Comparison of ENCODE assay signal across 12 cellular contexts in the genomic region with DNA sequence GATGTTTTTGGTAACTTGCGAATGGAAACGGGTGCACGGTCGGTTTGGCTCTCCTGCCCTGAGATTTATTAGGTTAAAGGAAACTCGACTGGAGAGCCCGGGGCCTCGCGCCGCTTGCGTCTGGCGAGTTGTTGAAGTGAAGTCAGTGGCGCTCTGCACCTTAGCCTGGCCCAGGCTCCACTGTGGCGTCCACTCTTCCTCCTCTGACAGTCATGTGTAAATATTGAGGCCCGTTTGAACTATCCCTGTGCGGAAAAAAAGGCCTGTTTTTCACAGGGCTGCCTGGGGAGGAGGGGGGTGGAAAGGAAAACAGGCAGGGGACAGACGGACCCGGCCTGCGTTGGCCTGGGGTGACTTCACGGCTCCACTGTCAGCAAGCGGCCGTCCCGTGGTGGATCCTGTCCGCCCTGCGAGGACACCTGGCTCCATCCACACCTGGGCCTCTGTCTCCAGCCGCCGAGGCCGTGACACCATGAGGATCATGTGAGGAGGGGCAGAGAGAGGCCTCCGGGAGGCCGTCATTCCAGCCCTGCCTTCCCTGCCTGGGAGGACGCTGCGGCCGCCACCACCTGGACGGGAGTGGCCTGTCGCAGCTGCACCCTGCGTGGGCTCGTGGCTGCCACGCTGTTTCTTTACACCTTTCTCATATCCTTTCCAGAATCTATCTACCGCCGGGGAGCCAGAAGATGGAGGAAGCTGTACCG. TPM values are rescaled to one million over a fixed set of nuclear protein-coding genes. Genes with fewer than 3 reads are reported as not detected.
DNase-seq lines count a peak whose midpoint lies in the region; ATAC-seq, FAIRE-seq and TF ChIP-seq lines count a peak whose summit lies in the region.
"Had no signal": no experiment of that assay in that cellular context is flagged by ENCODE, and none has a peak within 500 bp of the region (broad histone marks: within the 10 kb centered on the region; RNA-seq: fewer than 3 reads in every experiment).

No MANE protein-coding gene starts in this region.

- H3K4me1 ChIP-seq in GM23248 (ENCODE audit: insufficient read depth) (peaks cover 22% of the 10 kb centered on the region), lower lobe of right lung (peaks cover 42% of the 10 kb centered on the region), spleen (peaks cover 11 to 37% (median 23%) of the 10 kb centered on the region in 6 donors), Karpas-422 (ENCODE audit: low read length) (no peaks in the 10 kb centered on the region)

- ATAC-seq in lower lobe of right lung: no peak
- ATAC-seq: activated CD8-positive, alpha-beta T cell treated with anti-CD3 and anti-CD28 coated beads for 36 hours; left colon had no signal

- no peaks in the 10 kb centered on the region for H3K79me2 ChIP-seq in GM23248 (ENCODE audit: insufficient read depth)
- H3K79me2 ChIP-seq in Karpas-422 (ENCODE audit: low read length): no peaks in the 10 kb centered on the region

- intact Hi-C loops in lower lobe of right lung (cut with DNase I) (no loop called here), spleen (cut with DNase I; ENCODE audit: low total_unique reads) (no loop called here)

- no peaks in the 10 kb centered on the region for H3K36me3 ChIP-seq in GM23248 (ENCODE audit: low read depth)
- peaks cover 6% of the 10 kb centered on the region for H3K36me3 ChIP-seq in lower lobe of right lung
- peaks cover 0 to 36% (median 0%) of the 10 kb centered on the region in 6 donors for H3K36me3 ChIP-seq in spleen
- no peaks in the 10 kb centered on the region for H3K36me3 ChIP-seq in Karpas-422 (ENCODE audit: insufficient read depth, low read length)
- H3K36me3 ChIP-seq: adrenal gland had no signal

- FAIRE-seq in GM19239 (lab: Jason Lieb, UNC): no peak
- no peak for FAIRE-seq in D721Med (lab: Jason Lieb, UNC)

- peaks cover 29% of the 10 kb centered on the region for H3F3A ChIP-seq in GM23248 (ENCODE audit: insufficient read depth)

- 91 to 94% methylated on average over 34 to 40 of the region's 40 CpGs for WGBS in GM23248 (ENCODE audit: low coverage in 1 of 2, low lambda C conversion rate in 2 of 2, missing lambda C conversion rate in 2 of 2), 2 experiments
- WGBS in spleen, 5 donors: 90 to 94% (median 91%) methylated on average over 35 to 40 of the region's 40 CpGs

- no peak overlapping the region for H3K4me3 ChIP-seq in GM23248
- H3K4me3 ChIP-seq in lower lobe of right lung: no peak overlapping the region
- H3K4me3 ChIP-seq in spleen: no peak overlapping the region
- no peak overlapping the region for H3K4me3 ChIP-seq in Karpas-422 (ENCODE audit: low read length)
- H3K4me3 ChIP-seq: adrenal gland had no signal

- H4K20me1 ChIP-seq in GM23248 (ENCODE audit: insufficient read depth) (no peaks in the 10 kb centered on the region), Karpas-422 (ENCODE audit: insufficient read depth, low read depth, low read length) (no peaks in the 10 kb centered on the region)

- peak overlapping the region; percentile 94 for H3K27ac ChIP-seq in GM23248
- H3K27ac ChIP-seq in cingulate gyrus (ENCODE audit: low read depth, low read length): peak overlapping the region; percentile 51
- H3K27ac ChIP-seq in lower lobe of right lung: peak overlapping the region; percentile 90
- peak overlapping the region in 4 of 8 donors; percentile 33 to 92 (median 65) for H3K27ac ChIP-seq in spleen
- H3K27ac ChIP-seq in Karpas-422 (ENCODE audit: low read length): no peak overlapping the region

- H3K4me2 ChIP-seq in GM23248 (ENCODE audit: unreplicated experiment) (peak overlapping the region; percentile 34), Karpas-422 (ENCODE audit: low read depth, low read length, poor library complexity, severe bottlenecking) (no peak overlapping the region)

- H3K9ac ChIP-seq in GM23248: peak overlapping the region; percentile 80
- H3K9ac ChIP-seq in Karpas-422 (ENCODE audit: low read length): no peak overlapping the region

- TF ChIP-seq CTCF in lower lobe of right lung (IDR thresholded peaks at IDR 0.05): no peak
- TF ChIP-seq CTCF in spleen (IDR thresholded peaks at IDR 0.05 in 8 of 11, conservative IDR thresholded peaks at IDR 0.05 in 3 of 11): no peak
- TF ChIP-seq CTCF in GM13976 (IDR thresholded peaks at IDR 0.05; ENCODE audit: borderline replicate concordance, control extremely low read depth, extremely low read depth, insufficient read depth, missing control alignments): no peak
- no peak for TF ChIP-seq CTCF in D721Med (IDR thresholded peaks at IDR 0.05; ENCODE audit: insufficient read depth, missing control alignments)

- no peak for TF ChIP-seq POLR2A in spleen (IDR thresholded peaks at IDR 0.05)

- in situ Hi-C loops in GM23248 (cut with MboI): no loop called here
- in situ Hi-C loops in GM13976 (cut with MboI; ENCODE audit: low sequenced_read_pairs, unreplicated experiment): no loop called here

- DNase-seq in GM23248: no peak
- peak; percentile 68 for DNase-seq in lower lobe of right lung
- peak; percentile 86 for DNase-seq in spleen
- DNase-seq in GM19239 (ENCODE audit: insufficient read length, low spot score): no peak
- DNase-seq in GM13976 (ENCODE audit: low spot score): no peak
- no peak for DNase-seq in Karpas-422
- no peak for DNase-seq in D721Med (ENCODE audit: insufficient read length, low spot score)
- DNase-seq: activated CD8-positive, alpha-beta T cell treated with anti-CD3 and anti-CD28 coated beads for 36 hours; NCI-H2081 treated with DMSO at 0.1 percent for 48 hours had no signal

- no peaks in the 10 kb centered on the region for H3K9me3 ChIP-seq in GM23248 (ENCODE audit: low read depth)
- H3K9me3 ChIP-seq in lower lobe of right lung: no peaks in the 10 kb centered on the region
- H3K9me3 ChIP-seq in spleen: no peaks in the 10 kb centered on the region
- H3K9me3 ChIP-seq in Karpas-422 (ENCODE audit: low read length): no peaks in the 10 kb centered on the region
- H3K9me3 ChIP-seq: adrenal gland had no signal

- H2AFZ ChIP-seq in GM23248 (peak overlapping the region; percentile 22), Karpas-422 (ENCODE audit: low read length) (no peak overlapping the region)

- H3K27me3 ChIP-seq in GM23248 (replicated peaks; ENCODE audit: insufficient read depth): no peaks in the 10 kb centered on the region
- no peaks in the 10 kb centered on the region for H3K27me3 ChIP-seq in lower lobe of right lung (ENCODE audit: low read depth)
- no peaks in the 10 kb centered on the region for H3K27me3 ChIP-seq in spleen (replicated peaks in 1 of 7)
- no peaks in the 10 kb centered on the region for H3K27me3 ChIP-seq in Karpas-422 (ENCODE audit: low read length)
- H3K27me3 ChIP-seq: adrenal gland had no signal

- no peaks in the 10 kb centered on the region for H3K9me2 ChIP-seq in GM23248 (ENCODE audit: insufficient read depth)
- no peaks in the 10 kb centered on the region for H3K9me2 ChIP-seq in Karpas-422 (replicated peaks; ENCODE audit: insufficient read depth, low read length)

RNA-seq across cellular contexts. Expression of a gene that starts 59.8 kb away (rescaled TPM):
- total RNA-seq in GM23248 (2014; rRNA removed; shearing (Covaris generic)): 33.4 and 34.5 TPM in 2 replicates
- polyA plus RNA-seq in GM23248 (2016; fragmentation: Nextera tagmentation; extraction: Ambion mirVana) (122 and 127 TPM in 2 replicates), spleen (100 to 1,000 TPM in 1 of 3 donors, 10 to 100 TPM in 2; 66.8 to 113 (median 94.1) TPM)
- total RNA-seq in lower lobe of right lung (50.9 TPM), spleen (10 to 100 TPM; 20.6 to 64.0 (median 46.6) TPM)
- 20.1 and 84.8 TPM in 2 replicates for total RNA-seq in Karpas-422 (2014; rRNA removed; shearing (Covaris generic); ENCODE audit: low replicate concordance)

Comparison
In these comparisons a context has a peak if more than half of its experiments do, and no peak if none do; other contexts are left out.
1. DNase-seq: peak in lower lobe of right lung (single experiment) and spleen (single experiment); none in GM23248 (single experiment), GM19239 (single experiment), GM13976 (single experiment), Karpas-422 (single experiment) and D721Med (single experiment).